ENCODE assay signal across 11 cellular contexts in genomic region chr19:48615145-48616040, GRCh38. TPM values are rescaled to one million over a fixed set of nuclear protein-coding genes. Genes with fewer than 3 reads are reported as not detected.
DNase-seq lines count a peak whose midpoint lies in the region; ATAC-seq and TF ChIP-seq lines count a peak whose summit lies in the region.
"Had no signal": no experiment of that assay in that cellular context is flagged by ENCODE, and none has a peak within 500 bp of the region (broad histone marks: within the 10 kb centered on the region; RNA-seq: fewer than 3 reads in every experiment).

No MANE protein-coding gene starts in this region.

- ATAC-seq in HG03439 (IDR thresholded peaks at IDR 0.05; ENCODE audit: unreplicated experiment): no peak
- ATAC-seq: right cardiac atrium had no signal

- peak overlapping the region; percentile 51 for H3K27ac Mint-ChIP-seq in MCF 10A (ENCODE audit: low read depth, unreplicated experiment)

- H3K27me3 ChIP-seq in HUES6 (ENCODE audit: control insufficient read depth, insufficient read depth, low read length): no peaks in the 10 kb centered on the region
- no peaks in the 10 kb centered on the region for H3K27me3 ChIP-seq in mucosa of rectum (ENCODE audit: control insufficient read depth in 2 of 2, insufficient read depth in 2 of 2, low read length in 2 of 2)
- no peaks in the 10 kb centered on the region for H3K27me3 ChIP-seq in effector memory CD4-positive, alpha-beta T cell (replicated peaks; ENCODE audit: control insufficient read depth, insufficient read depth, low read length, poor library complexity, severe bottlenecking)

- H3K27me3 Mint-ChIP-seq in MCF 10A (ENCODE audit: insufficient read depth, unreplicated experiment): no peaks in the 10 kb centered on the region

- POLR2A ChIA-PET in MCF 10A (lab: Yijun Ruan, JAX): interaction anchor here (0.9 to 7.2 kb wide), 5 partner anchors 12 to 125 kb away, joined by 3 to 108 read pairs (median 5); no protein-coding TSS in a partner anchor

- H3K36me3 Mint-ChIP-seq in MCF 10A (ENCODE audit: insufficient read depth, unreplicated experiment): peaks cover 64% of the 10 kb centered on the region

- H3K27ac ChIP-seq in C4-2B (peak overlapping the region; percentile 8; the same call in 1 of the 2 replicates), HUES6 (ENCODE audit: low read depth, low read length) (peak overlapping the region; percentile 89), mucosa of rectum (ENCODE audit: low read depth in 2 of 2, low read length in 2 of 2) (peak overlapping the region; percentile 95 to 97)
- no peak overlapping the region for H3K27ac ChIP-seq in effector memory CD4-positive, alpha-beta T cell (ENCODE audit: insufficient read depth, low read length, poor library complexity, severe bottlenecking)

- no peaks in the 10 kb centered on the region for H3K9me3 Mint-ChIP-seq in MCF 10A (ENCODE audit: unreplicated experiment)

- H3K9me3 ChIP-seq in HUES6 (ENCODE audit: control insufficient read depth, insufficient read depth, low read depth, low read length): no peaks in the 10 kb centered on the region
- no peaks in the 10 kb centered on the region for H3K9me3 ChIP-seq in mucosa of rectum (ENCODE audit: control insufficient read depth in 2 of 2, low read length in 2 of 2)
- no peaks in the 10 kb centered on the region for H3K9me3 ChIP-seq in effector memory CD4-positive, alpha-beta T cell (ENCODE audit: control insufficient read depth, low read length)

- peaks cover 43% of the 10 kb centered on the region for H3K36me3 ChIP-seq in HUES6 (ENCODE audit: control insufficient read depth, insufficient read depth, low read length)
- peaks cover 27 to 34% of the 10 kb centered on the region in 2 donors for H3K36me3 ChIP-seq in mucosa of rectum (ENCODE audit: control insufficient read depth in 2 of 2, insufficient read depth in 2 of 2, low read length in 2 of 2)
- H3K36me3 ChIP-seq in effector memory CD4-positive, alpha-beta T cell (ENCODE audit: control insufficient read depth, insufficient read depth, low read length): peaks cover 32% of the 10 kb centered on the region

- intact Hi-C loops in MCF 10A (cut with micrococcal nuclease): no loop called here

- BruUV-seq in MCF 10A (replicated peaks; lab: Mats Ljungman, UMichigan): no TSS peak

- H3K4me1 ChIP-seq in HUES6 (ENCODE audit: control insufficient read depth, insufficient read depth, low read length) (peaks cover 43% of the 10 kb centered on the region), mucosa of rectum (ENCODE audit: control insufficient read depth in 2 of 2, insufficient read depth in 2 of 2, low read length in 2 of 2) (peaks cover 50 to 53% of the 10 kb centered on the region in 2 donors)
- H3K4me1 ChIP-seq in effector memory CD4-positive, alpha-beta T cell (ENCODE audit: control insufficient read depth, insufficient read depth, low read length, poor library complexity, severe bottlenecking): peaks cover 32% of the 10 kb centered on the region

- no peak for DNase-seq in MCF 10A (ENCODE audit: unreplicated experiment)
- DNase-seq in amygdala (lab: John Stamatoyannopoulos, UW): no peak
- DNase-seq in effector memory CD4-positive, alpha-beta T cell: no peak
- DNase-seq in stimulated activated CD4-positive, alpha-beta T cell treated with anti-CD3 and anti-CD28 coated beads, Interleukin-2, amount 100 ng/mL, for 24 hours: no peak
- DNase-seq: right cardiac atrium had no signal

- H3K4me3 Mint-ChIP-seq in MCF 10A (ENCODE audit: unreplicated experiment): peak overlapping the region; percentile 87

- H3K4me1 Mint-ChIP-seq in MCF 10A (ENCODE audit: insufficient read depth, unreplicated experiment): peaks cover 44% of the 10 kb centered on the region

- no peak for TF ChIP-seq CTCF in C4-2B (conservative IDR thresholded peaks at IDR 0.05)
- no peak for TF ChIP-seq CTCF in MCF 10A (IDR thresholded peaks at IDR 0.05; ENCODE audit: unreplicated experiment)

- CTCF ChIA-PET in MCF 10A (lab: Yijun Ruan, JAX): interaction anchor here (0.6 to 1.2 kb wide), 3 partner anchors 19 to 127 kb away, joined by 3 read pairs; no protein-coding TSS in a partner anchor

- peak overlapping the region; percentile 79 for H3K9ac ChIP-seq in HUES6 (ENCODE audit: low read length)
- peak overlapping the region; percentile 77 to 99 for H3K9ac ChIP-seq in mucosa of rectum (ENCODE audit: low read depth in 1 of 2, low read length in 2 of 2)

- H3K4me3 ChIP-seq in HUES6 (ENCODE audit: low read depth, low read length): peak overlapping the region; percentile 49
- H3K4me3 ChIP-seq in mucosa of rectum (ENCODE audit: low read length in 2 of 2): peak overlapping the region; percentile 41 to 71
- H3K4me3 ChIP-seq in effector memory CD4-positive, alpha-beta T cell (ENCODE audit: insufficient read depth, low read depth, low read length, poor library complexity, severe bottlenecking): no peak overlapping the region

RNA-seq across cellular contexts. Expression of gene FAM83E, which starts 0.5 kb away (rescaled TPM):
- 0.89 and 2.8 TPM in 2 replicates for total RNA-seq in MCF 10A (2022)

RNA-seq across cellular contexts. Expression of gene RPL18, which starts 3.6 kb away (rescaled TPM):
- 1,536 and 1,736 TPM in 2 replicates for total RNA-seq in MCF 10A (2022)

RNA-seq across cellular contexts. Expression of gene SPHK2, which starts 3.9 kb away (rescaled TPM):
- 16.3 and 18.2 TPM in 2 replicates for total RNA-seq in MCF 10A (2022)

RNA-seq across cellular contexts. Expression of gene SPACA4, which starts 8.9 kb away (rescaled TPM):
- total RNA-seq in MCF 10A (2022): not detected in 2 replicates
- total RNA-seq: fibroblast of lung, left colon, right cardiac atrium had no signal

RNA-seq across cellular contexts. Expression of gene DBP, which starts 21.8 kb away (rescaled TPM):
- total RNA-seq in MCF 10A (2022): 0.25 and 0.56 TPM in 2 replicates
